ENCODE assay signal across 27 cellular contexts in the genomic region with DNA sequence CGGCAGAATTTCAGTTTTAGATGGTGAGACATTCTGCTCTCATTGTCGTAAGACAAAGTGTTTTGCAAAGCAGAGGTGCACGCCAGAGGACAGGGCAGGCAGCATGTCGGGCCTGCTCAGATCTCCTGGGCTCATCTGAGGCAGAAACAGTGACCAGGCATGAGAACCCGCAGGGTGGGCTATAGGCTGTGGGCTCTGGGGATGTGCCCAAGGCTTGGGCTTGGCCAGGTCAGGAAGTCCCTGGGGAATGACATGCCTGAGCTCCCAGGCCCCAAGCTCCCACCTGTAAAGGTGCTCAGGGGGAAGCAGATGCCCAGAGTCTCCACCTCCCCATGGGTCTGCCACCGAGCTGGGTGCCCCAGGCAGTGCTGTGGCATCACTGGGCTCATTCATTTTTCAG. TPM values are rescaled to one million over a fixed set of nuclear protein-coding genes. Genes with fewer than 3 reads are reported as not detected.
"Had no signal": no experiment of that assay in that cellular context is flagged by ENCODE, and none has a peak within 500 bp of the region (broad histone marks: within the 10 kb centered on the region; RNA-seq: fewer than 3 reads in every experiment).

No MANE protein-coding gene starts in this region.

- H3K27ac ChIP-seq: body of pancreas, cardiac muscle cell, colonic mucosa, epithelial cell of prostate, esophagus squamous epithelium, gastroesophageal sphincter had no signal

- H3K36me3 ChIP-seq: cardiac muscle cell, colonic mucosa, esophagus squamous epithelium, gastroesophageal sphincter had no signal

- DNase-seq: activated CD4-positive, alpha-beta memory T cell treated with anti-CD3 and anti-CD28 coated beads, Interleukin-2, amount 10 ng/mL, durations not matched to agents 7 days and 5 days; activated CD4-positive, alpha-beta T cell treated with anti-CD3 and anti-CD28 coated beads for 36 hours; activated CD4-positive, alpha-beta T cell treated with anti-CD3 and anti-CD28 coated beads, Interleukin-2, amount 10 ng/mL, durations not matched to agents 24 days and 14 days; activated CD4-positive, CD25-positive, alpha-beta regulatory T cell; activated CD4-positive, CD25-positive, alpha-beta regulatory T cell treated with anti-CD3 and anti-CD28 coated beads, Interleukin-2, amount 50 U/mL, for 72 hours; activated CD8-positive, alpha-beta memory T cell treated with anti-CD3 and anti-CD28 coated beads, Interleukin-2, amount 50 U/mL, for 48 hours; activated effector memory CD4-positive, alpha-beta T cell treated with Interleukin-2 at 50 U/mL for 16 hours; activated gamma-delta T cell treated with Interleukin-2 at 50 U/mL for 16 hours; activated naive CD4-positive, alpha-beta T cell treated with anti-CD3 and anti-CD28 coated beads, Interleukin-2, amount 50 U/mL, for 16 hours; activated naive CD4-positive, alpha-beta T cell treated with Interleukin-2 at 50 U/mL for 16 hours; activated T-cell treated with anti-CD3 and anti-CD28 coated beads for 4 hours; activated T-cell treated with anti-CD3 and anti-CD28 coated beads, Interleukin-2, amount 50 U/mL, for 24 hours; amniotic stem cell; central memory CD4-positive, alpha-beta T cell; cerebellar nuclear complex; colonic mucosa; effector CD8-positive, alpha-beta T cell; esophagus squamous epithelium; foreskin melanocyte; T-helper 2 cell had no signal

- H3K9me3 ChIP-seq: body of pancreas, colonic mucosa, esophagus squamous epithelium, gastroesophageal sphincter had no signal

- H3K4me1 ChIP-seq: colonic mucosa, esophagus squamous epithelium, gastroesophageal sphincter had no signal

- H3K4me3 ChIP-seq: body of pancreas, cardiac muscle cell, colonic mucosa, esophagus squamous epithelium, gastroesophageal sphincter had no signal

- H3K27me3 ChIP-seq: body of pancreas, colonic mucosa had no signal

- ATAC-seq: activated CD4-positive, alpha-beta T cell treated with anti-CD3 and anti-CD28 coated beads for 36 hours; activated T-helper 17 cell treated with anti-CD3 and anti-CD28 coated beads, Interleukin-2, amount 50 U/mL, for 72 hours; body of pancreas; gastroesophageal sphincter had no signal

RNA-seq across cellular contexts. Expression of a gene that starts 35.3 kb away (rescaled TPM):
- total RNA-seq: activated CD4-positive, alpha-beta memory T cell treated with anti-CD3 and anti-CD28 coated beads, Interleukin-2, amount 10 ng/mL, durations not matched to agents 7 days and 5 days; activated CD4-positive, alpha-beta T cell treated with anti-CD3 and anti-CD28 coated beads for 36 hours; activated CD4-positive, alpha-beta T cell treated with anti-CD3 and anti-CD28 coated beads, Interleukin-2, amount 10 ng/mL, durations not matched to agents 24 days and 14 days; activated T-helper 17 cell treated with anti-CD3 and anti-CD28 coated beads, Interleukin-2, amount 50 U/mL, for 72 hours; cardiac muscle cell; fibroblast of lung; T-helper 1 cell treated with Interleukin-12 subunit alpha and Interleukin-12 subunit beta and Interleukin-4 antibody, amounts not matched to agents 30 ng/mL and 1 ng/mL, for 36 hours had no signal
- polyA plus RNA-seq: cardiac muscle cell had no signal
